ENCODE assay signal across 2 cellular contexts in the genomic region with DNA sequence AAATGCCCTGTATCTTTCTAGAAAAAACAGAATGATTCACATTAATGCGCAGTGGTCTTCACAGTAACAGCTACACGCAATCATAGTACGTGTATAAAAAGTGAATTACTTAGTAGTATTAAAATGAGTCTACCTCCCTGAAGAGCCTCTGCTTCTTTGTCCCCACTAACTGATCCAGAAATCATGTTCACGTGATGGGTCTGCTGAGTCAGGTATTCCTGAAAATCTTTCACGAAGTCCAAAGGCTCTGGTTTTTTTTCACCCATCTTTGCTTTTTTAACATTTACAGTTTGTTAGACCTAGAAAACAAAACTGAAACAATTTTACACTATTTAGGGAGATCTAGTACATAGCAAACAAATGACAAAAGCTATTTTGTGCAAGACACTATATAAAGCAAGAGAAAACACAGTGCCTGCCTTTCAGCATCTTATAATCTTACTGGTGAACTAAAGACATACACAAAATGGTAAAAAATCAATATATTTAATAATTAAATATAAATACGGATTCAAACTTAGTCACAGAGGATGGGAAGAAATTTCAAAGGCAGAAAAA.
TF ChIP-seq lines count a peak whose summit lies in the region.

No MANE protein-coding gene starts in this region.

TF ChIP-seq in HepG2, 621 proteins besides CTCF, POLR2A, EP300 and RAD21:
- TF ChIP-seq ZNF331 (CRISPR knock-in tag; IDR thresholded peaks at IDR 0.05) (no peak), MAFK (conservative IDR thresholded peaks at IDR 0.05 in 1 of 2, IDR thresholded peaks at IDR 0.05 in 1 of 2; ENCODE audit: low read length in 2 of 2) (peak; percentile 58 to 78), MTA1 (CRISPR knock-in tag; IDR thresholded peaks at IDR 0.05; ENCODE audit: borderline replicate concordance) (no peak), MAFF (IDR thresholded peaks at IDR 0.05; ENCODE audit: low read depth, low read length) (peak; percentile 56), U2AF2 (IDR thresholded peaks at IDR 0.05; ENCODE audit: low read depth, low read length) (no peak), ZNF382 (CRISPR knock-in tag; IDR thresholded peaks at IDR 0.05; ENCODE audit: borderline replicate concordance) (no peak)
- TF ChIP-seq, protein P1, sequence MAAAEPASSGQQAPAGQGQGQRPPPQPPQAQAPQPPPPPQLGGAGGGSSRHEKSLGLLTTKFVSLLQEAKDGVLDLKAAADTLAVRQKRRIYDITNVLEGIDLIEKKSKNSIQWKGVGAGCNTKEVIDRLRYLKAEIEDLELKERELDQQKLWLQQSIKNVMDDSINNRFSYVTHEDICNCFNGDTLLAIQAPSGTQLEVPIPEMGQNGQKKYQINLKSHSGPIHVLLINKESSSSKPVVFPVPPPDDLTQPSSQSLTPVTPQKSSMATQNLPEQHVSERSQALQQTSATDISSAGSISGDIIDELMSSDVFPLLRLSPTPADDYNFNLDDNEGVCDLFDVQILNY (CRISPR knock-in tag; conservative IDR thresholded peaks at IDR 0.05) = no peak

TF ChIP-seq in WTC11, 78 proteins besides CTCF, POLR2A, EP300 and RAD21:
- TF ChIP-seq TEAD4 (CRISPR knock-in tag; IDR thresholded peaks at IDR 0.05) (no peak), EMX1 (CRISPR knock-in tag; IDR thresholded peaks at IDR 0.05) (no peak), HMGA2 (CRISPR knock-in tag; IDR thresholded peaks at IDR 0.05) (no peak), ZNF121 (CRISPR knock-in tag; IDR thresholded peaks at IDR 0.05) (no peak), ZNF396 (CRISPR knock-in tag; IDR thresholded peaks at IDR 0.05; ENCODE audit: borderline replicate concordance) (no peak), ZNF232 (CRISPR knock-in tag; IDR thresholded peaks at IDR 0.05) (no peak), GRHL2 (CRISPR knock-in tag; IDR thresholded peaks at IDR 0.05; ENCODE audit: insufficient replicate concordance, severe bottlenecking) (no peak), NR1H2 (CRISPR knock-in tag; IDR thresholded peaks at IDR 0.05) (no peak), ETV6 (CRISPR knock-in tag; IDR thresholded peaks at IDR 0.05) (no peak), ZNF263 (CRISPR knock-in tag; IDR thresholded peaks at IDR 0.05; ENCODE audit: low read depth) (no peak)
- TF ChIP-seq, protein P2, sequence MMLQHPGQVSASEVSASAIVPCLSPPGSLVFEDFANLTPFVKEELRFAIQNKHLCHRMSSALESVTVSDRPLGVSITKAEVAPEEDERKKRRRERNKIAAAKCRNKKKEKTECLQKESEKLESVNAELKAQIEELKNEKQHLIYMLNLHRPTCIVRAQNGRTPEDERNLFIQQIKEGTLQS (CRISPR knock-in tag; conservative IDR thresholded peaks at IDR 0.05) = no peak
- TF ChIP-seq, protein P3, sequence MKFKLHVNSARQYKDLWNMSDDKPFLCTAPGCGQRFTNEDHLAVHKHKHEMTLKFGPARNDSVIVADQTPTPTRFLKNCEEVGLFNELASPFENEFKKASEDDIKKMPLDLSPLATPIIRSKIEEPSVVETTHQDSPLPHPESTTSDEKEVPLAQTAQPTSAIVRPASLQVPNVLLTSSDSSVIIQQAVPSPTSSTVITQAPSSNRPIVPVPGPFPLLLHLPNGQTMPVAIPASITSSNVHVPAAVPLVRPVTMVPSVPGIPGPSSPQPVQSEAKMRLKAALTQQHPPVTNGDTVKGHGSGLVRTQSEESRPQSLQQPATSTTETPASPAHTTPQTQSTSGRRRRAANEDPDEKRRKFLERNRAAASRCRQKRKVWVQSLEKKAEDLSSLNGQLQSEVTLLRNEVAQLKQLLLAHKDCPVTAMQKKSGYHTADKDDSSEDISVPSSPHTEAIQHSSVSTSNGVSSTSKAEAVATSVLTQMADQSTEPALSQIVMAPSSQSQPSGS (CRISPR knock-in tag; IDR thresholded peaks at IDR 0.05; ENCODE audit: borderline replicate concordance, low read depth) = no peak
- TF ChIP-seq, protein P4, sequence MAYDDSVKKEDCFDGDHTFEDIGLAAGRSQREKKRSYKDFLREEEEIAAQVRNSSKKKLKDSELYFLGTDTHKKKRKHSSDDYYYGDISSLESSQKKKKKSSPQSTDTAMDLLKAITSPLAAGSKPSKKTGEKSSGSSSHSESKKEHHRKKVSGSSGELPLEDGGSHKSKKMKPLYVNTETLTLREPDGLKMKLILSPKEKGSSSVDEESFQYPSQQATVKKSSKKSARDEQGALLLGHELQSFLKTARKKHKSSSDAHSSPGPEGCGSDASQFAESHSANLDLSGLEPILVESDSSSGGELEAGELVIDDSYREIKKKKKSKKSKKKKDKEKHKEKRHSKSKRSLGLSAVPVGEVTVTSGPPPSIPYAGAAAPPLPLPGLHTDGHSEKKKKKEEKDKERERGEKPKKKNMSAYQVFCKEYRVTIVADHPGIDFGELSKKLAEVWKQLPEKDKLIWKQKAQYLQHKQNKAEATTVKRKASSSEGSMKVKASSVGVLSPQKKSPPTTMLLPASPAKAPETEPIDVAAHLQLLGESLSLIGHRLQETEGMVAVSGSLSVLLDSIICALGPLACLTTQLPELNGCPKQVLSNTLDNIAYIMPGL (CRISPR knock-in tag; IDR thresholded peaks at IDR 0.05) = no peak
- TF ChIP-seq, protein P5, sequence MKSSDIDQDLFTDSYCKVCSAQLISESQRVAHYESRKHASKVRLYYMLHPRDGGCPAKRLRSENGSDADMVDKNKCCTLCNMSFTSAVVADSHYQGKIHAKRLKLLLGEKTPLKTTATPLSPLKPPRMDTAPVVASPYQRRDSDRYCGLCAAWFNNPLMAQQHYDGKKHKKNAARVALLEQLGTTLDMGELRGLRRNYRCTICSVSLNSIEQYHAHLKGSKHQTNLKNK (CRISPR knock-in tag; IDR thresholded peaks at IDR 0.05) = no peak
- TF ChIP-seq, protein P6, sequence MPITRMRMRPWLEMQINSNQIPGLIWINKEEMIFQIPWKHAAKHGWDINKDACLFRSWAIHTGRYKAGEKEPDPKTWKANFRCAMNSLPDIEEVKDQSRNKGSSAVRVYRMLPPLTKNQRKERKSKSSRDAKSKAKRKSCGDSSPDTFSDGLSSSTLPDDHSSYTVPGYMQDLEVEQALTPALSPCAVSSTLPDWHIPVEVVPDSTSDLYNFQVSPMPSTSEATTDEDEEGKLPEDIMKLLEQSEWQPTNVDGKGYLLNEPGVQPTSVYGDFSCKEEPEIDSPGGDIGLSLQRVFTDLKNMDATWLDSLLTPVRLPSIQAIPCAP (CRISPR knock-in tag; IDR thresholded peaks at IDR 0.05) = no peak
- TF ChIP-seq, protein P7, sequence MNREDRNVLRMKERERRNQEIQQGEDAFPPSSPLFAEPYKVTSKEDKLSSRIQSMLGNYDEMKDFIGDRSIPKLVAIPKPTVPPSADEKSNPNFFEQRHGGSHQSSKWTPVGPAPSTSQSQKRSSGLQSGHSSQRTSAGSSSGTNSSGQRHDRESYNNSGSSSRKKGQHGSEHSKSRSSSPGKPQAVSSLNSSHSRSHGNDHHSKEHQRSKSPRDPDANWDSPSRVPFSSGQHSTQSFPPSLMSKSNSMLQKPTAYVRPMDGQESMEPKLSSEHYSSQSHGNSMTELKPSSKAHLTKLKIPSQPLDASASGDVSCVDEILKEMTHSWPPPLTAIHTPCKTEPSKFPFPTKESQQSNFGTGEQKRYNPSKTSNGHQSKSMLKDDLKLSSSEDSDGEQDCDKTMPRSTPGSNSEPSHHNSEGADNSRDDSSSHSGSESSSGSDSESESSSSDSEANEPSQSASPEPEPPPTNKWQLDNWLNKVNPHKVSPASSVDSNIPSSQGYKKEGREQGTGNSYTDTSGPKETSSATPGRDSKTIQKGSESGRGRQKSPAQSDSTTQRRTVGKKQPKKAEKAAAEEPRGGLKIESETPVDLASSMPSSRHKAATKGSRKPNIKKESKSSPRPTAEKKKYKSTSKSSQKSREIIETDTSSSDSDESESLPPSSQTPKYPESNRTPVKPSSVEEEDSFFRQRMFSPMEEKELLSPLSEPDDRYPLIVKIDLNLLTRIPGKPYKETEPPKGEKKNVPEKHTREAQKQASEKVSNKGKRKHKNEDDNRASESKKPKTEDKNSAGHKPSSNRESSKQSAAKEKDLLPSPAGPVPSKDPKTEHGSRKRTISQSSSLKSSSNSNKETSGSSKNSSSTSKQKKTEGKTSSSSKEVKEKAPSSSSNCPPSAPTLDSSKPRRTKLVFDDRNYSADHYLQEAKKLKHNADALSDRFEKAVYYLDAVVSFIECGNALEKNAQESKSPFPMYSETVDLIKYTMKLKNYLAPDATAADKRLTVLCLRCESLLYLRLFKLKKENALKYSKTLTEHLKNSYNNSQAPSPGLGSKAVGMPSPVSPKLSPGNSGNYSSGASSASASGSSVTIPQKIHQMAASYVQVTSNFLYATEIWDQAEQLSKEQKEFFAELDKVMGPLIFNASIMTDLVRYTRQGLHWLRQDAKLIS (CRISPR knock-in tag; IDR thresholded peaks at IDR 0.05; ENCODE audit: borderline replicate concordance) = no peak
- TF ChIP-seq, protein P8, sequence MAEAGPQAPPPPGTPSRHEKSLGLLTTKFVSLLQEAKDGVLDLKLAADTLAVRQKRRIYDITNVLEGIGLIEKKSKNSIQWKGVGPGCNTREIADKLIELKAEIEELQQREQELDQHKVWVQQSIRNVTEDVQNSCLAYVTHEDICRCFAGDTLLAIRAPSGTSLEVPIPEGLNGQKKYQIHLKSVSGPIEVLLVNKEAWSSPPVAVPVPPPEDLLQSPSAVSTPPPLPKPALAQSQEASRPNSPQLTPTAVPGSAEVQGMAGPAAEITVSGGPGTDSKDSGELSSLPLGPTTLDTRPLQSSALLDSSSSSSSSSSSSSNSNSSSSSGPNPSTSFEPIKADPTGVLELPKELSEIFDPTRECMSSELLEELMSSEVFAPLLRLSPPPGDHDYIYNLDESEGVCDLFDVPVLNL (CRISPR knock-in tag; IDR thresholded peaks at IDR 0.05; ENCODE audit: borderline replicate concordance, low read depth) = no peak
- TF ChIP-seq, protein P9, sequence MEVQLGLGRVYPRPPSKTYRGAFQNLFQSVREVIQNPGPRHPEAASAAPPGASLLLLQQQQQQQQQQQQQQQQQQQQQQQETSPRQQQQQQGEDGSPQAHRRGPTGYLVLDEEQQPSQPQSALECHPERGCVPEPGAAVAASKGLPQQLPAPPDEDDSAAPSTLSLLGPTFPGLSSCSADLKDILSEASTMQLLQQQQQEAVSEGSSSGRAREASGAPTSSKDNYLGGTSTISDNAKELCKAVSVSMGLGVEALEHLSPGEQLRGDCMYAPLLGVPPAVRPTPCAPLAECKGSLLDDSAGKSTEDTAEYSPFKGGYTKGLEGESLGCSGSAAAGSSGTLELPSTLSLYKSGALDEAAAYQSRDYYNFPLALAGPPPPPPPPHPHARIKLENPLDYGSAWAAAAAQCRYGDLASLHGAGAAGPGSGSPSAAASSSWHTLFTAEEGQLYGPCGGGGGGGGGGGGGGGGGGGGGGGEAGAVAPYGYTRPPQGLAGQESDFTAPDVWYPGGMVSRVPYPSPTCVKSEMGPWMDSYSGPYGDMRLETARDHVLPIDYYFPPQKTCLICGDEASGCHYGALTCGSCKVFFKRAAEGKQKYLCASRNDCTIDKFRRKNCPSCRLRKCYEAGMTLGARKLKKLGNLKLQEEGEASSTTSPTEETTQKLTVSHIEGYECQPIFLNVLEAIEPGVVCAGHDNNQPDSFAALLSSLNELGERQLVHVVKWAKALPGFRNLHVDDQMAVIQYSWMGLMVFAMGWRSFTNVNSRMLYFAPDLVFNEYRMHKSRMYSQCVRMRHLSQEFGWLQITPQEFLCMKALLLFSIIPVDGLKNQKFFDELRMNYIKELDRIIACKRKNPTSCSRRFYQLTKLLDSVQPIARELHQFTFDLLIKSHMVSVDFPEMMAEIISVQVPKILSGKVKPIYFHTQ (CRISPR knock-in tag; IDR thresholded peaks at IDR 0.05) = no peak
- TF ChIP-seq, protein P10, sequence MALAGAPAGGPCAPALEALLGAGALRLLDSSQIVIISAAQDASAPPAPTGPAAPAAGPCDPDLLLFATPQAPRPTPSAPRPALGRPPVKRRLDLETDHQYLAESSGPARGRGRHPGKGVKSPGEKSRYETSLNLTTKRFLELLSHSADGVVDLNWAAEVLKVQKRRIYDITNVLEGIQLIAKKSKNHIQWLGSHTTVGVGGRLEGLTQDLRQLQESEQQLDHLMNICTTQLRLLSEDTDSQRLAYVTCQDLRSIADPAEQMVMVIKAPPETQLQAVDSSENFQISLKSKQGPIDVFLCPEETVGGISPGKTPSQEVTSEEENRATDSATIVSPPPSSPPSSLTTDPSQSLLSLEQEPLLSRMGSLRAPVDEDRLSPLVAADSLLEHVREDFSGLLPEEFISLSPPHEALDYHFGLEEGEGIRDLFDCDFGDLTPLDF (CRISPR knock-in tag; IDR thresholded peaks at IDR 0.05) = no peak
